1 cellular context compared by ENCODE assay signal in genomic region chr6:89084542-89084941, GRCh38.
TF ChIP-seq lines count a peak whose summit lies in the region.

No MANE protein-coding gene starts in this region.

TF ChIP-seq in H1, 55 proteins besides CTCF, POLR2A, EP300 and RAD21:
- TF ChIP-seq JUND (IDR thresholded peaks at IDR 0.05; ENCODE audit: low read length) (no peak), JUN (IDR thresholded peaks at IDR 0.05; ENCODE audit: low read depth, low read length) (no peak), TCF12 (IDR thresholded peaks at IDR 0.05; ENCODE audit: low read depth, low read length) (no peak), HDAC2 (IDR thresholded peaks at IDR 0.05; ENCODE audit: borderline replicate concordance in 1 of 2, low read depth in 2 of 2, low read length in 2 of 2) (no peak), RFX5 (IDR thresholded peaks at IDR 0.05; ENCODE audit: borderline replicate concordance, low read depth, low read length) (no peak), TBP (IDR thresholded peaks at IDR 0.05; ENCODE audit: low read depth, low read length) (no peak), SRF (IDR thresholded peaks at IDR 0.05; ENCODE audit: low read depth, low read length) (no peak), SIX5 (IDR thresholded peaks at IDR 0.05; ENCODE audit: low read depth, low read length) (no peak)
